ENCODE assay signal across 18 cellular contexts in genomic region chr18:12239426-12239825, GRCh38. TPM values are rescaled to one million over a fixed set of nuclear protein-coding genes. Genes with fewer than 3 reads are reported as not detected.
"Had no signal": no experiment of that assay in that cellular context is flagged by ENCODE, and none has a peak within 500 bp of the region (broad histone marks: within the 10 kb centered on the region; RNA-seq: fewer than 3 reads in every experiment).

No MANE protein-coding gene starts in this region.

- H3K27ac Mint-ChIP-seq: activated CD4-positive, alpha-beta memory T cell treated with anti-CD3 and anti-CD28 coated beads, Interleukin-2, amount 10 ng/mL, durations not matched to agents 7 days and 5 days; activated naive CD8-positive, alpha-beta T cell; naive thymus-derived CD4-positive, alpha-beta T cell had no signal

- H3K27ac ChIP-seq: cardiac muscle cell, neutrophil, spleen, upper lobe of right lung, VCaP had no signal

- H3K4me3 ChIP-seq: cardiac muscle cell, spleen, upper lobe of right lung had no signal

- H3K4me1 Mint-ChIP-seq: activated CD4-positive, alpha-beta memory T cell treated with anti-CD3 and anti-CD28 coated beads, Interleukin-2, amount 10 ng/mL, durations not matched to agents 7 days and 5 days had no signal

- H3K36me3 ChIP-seq: cardiac muscle cell, neutrophil, spleen, upper lobe of right lung had no signal

- H3K9me3 ChIP-seq: neutrophil, spleen, upper lobe of right lung had no signal

- H3K36me3 Mint-ChIP-seq: activated naive CD8-positive, alpha-beta T cell; naive thymus-derived CD4-positive, alpha-beta T cell had no signal

- DNase-seq: activated CD4-positive, alpha-beta memory T cell treated with anti-CD3 and anti-CD28 coated beads, Interleukin-2, amount 10 ng/mL, durations not matched to agents 7 days and 5 days; activated gamma-delta T cell; activated T-cell treated with anti-CD3 and anti-CD28 coated beads, Interleukin-2, amount 50 U/mL, for 48 hours; erythroblast; left colon; naive thymus-derived CD4-positive, alpha-beta T cell; right cardiac atrium; spleen; stimulated activated CD4-positive, alpha-beta T cell treated with anti-CD3 and anti-CD28 coated beads, Interleukin-1b, Interleukin-23, amount 100 ng/mL, for 48 hours; stimulated activated naive CD4-positive, alpha-beta T cell; T1000; upper lobe of right lung had no signal

- H3K9me3 Mint-ChIP-seq: activated CD4-positive, alpha-beta memory T cell treated with anti-CD3 and anti-CD28 coated beads, Interleukin-2, amount 10 ng/mL, durations not matched to agents 7 days and 5 days; naive thymus-derived CD4-positive, alpha-beta T cell had no signal

- H3K4me1 ChIP-seq: upper lobe of right lung had no signal

- H3K4me3 Mint-ChIP-seq: activated CD4-positive, alpha-beta memory T cell treated with anti-CD3 and anti-CD28 coated beads, Interleukin-2, amount 10 ng/mL, durations not matched to agents 7 days and 5 days; activated naive CD8-positive, alpha-beta T cell; naive thymus-derived CD4-positive, alpha-beta T cell had no signal

- ATAC-seq: left colon; naive thymus-derived CD4-positive, alpha-beta T cell; right cardiac atrium; upper lobe of right lung had no signal

- H3K27me3 ChIP-seq: neutrophil had no signal

RNA-seq across cellular contexts. Expression of gene CIDEA, which starts 14.7 kb away (rescaled TPM):
- total RNA-seq: activated CD4-positive, alpha-beta memory T cell treated with anti-CD3 and anti-CD28 coated beads, Interleukin-2, amount 10 ng/mL, durations not matched to agents 7 days and 5 days; cardiac muscle cell; lung microvascular endothelial cell; mononuclear cell; naive thymus-derived CD4-positive, alpha-beta T cell; spleen; upper lobe of right lung had no signal
- polyA plus RNA-seq: cardiac muscle cell; naive thymus-derived CD4-positive, alpha-beta T cell; spleen had no signal
